1 cellular context compared by ENCODE assay signal in the genomic region with DNA sequence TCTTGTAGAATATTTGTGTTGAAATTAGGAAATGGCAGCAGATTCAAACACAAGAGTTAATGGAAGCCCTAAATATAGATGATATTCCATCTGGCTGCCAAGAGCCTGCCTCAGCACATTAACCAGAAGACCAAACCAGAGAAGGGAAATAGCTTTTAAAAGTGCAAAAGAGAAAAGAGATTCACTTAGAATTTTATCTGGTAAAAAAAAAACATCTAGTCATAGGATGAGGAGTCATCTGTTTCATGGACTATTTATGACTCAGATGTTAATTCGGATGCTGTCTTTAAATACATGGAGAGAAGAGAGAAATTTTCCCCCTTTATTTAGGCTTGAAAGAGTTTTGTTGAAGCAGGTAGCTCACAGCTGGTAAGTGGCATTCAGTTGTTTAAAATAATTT.
TF ChIP-seq lines count a peak whose summit lies in the region.

No MANE protein-coding gene starts in this region.

TF ChIP-seq in SK-N-SH, 30 proteins besides CTCF, POLR2A, EP300 and RAD21 (continued from another document):
- TF ChIP-seq MEF2A (IDR thresholded peaks at IDR 0.05; ENCODE audit: borderline replicate concordance, low read depth) (peak; percentile 73), USF1 (IDR thresholded peaks at IDR 0.05; ENCODE audit: borderline replicate concordance, low read depth) (no peak)
